13 cellular contexts compared by ENCODE assay signal in genomic region chr5:123132330-123132729, GRCh38. TPM values are rescaled to one million over a fixed set of nuclear protein-coding genes. Genes with fewer than 3 reads are reported as not detected.
"Had no signal": no experiment of that assay in that cellular context is flagged by ENCODE, and none has a peak within 500 bp of the region (broad histone marks: within the 10 kb centered on the region; RNA-seq: fewer than 3 reads in every experiment).

No MANE protein-coding gene starts in this region.

- H3K27ac ChIP-seq: parathyroid adenoma, tibial nerve had no signal

- H3K36me3 Mint-ChIP-seq: activated CD4-positive, alpha-beta memory T cell treated with anti-CD3 and anti-CD28 coated beads for 36 hours; activated CD8-positive, alpha-beta memory T cell treated with anti-CD3 and anti-CD28 coated beads, Interleukin-2, amount 10 ng/mL, durations not matched to agents 7 days and 5 days; naive thymus-derived CD8-positive, alpha-beta T cell; stimulated activated memory B cell treated with anti-CD40 and anti-IgM and Interleukin-4, amounts not matched to agents 10 μg/mL and 1 μg/mL and 100 μg/mL, for 72 hours had no signal

- H3K27me3 ChIP-seq: tibial nerve had no signal

- H3K4me1 ChIP-seq: parathyroid adenoma, tibial nerve had no signal

- H3K9me3 Mint-ChIP-seq: activated CD4-positive, alpha-beta memory T cell treated with anti-CD3 and anti-CD28 coated beads for 36 hours; activated naive CD4-positive, alpha-beta T cell treated with anti-CD3 and anti-CD28 coated beads for 36 hours; activated T-helper 2 cell treated with anti-CD3 and anti-CD28 coated beads, Interferon-gamma antibody, Interleukin-2, Interleukin-4, amounts not matched to agents 10 μg/mL and 5 μg/mL and 100 μg/mL, durations not matched to agents 14 hours and 24 hours and 36 hours; stimulated activated memory B cell treated with anti-CD40 and anti-IgM and Interleukin-4, amounts not matched to agents 10 μg/mL and 1 μg/mL and 100 μg/mL, for 72 hours had no signal

- H3K4me3 Mint-ChIP-seq: activated CD4-positive, alpha-beta memory T cell treated with anti-CD3 and anti-CD28 coated beads for 36 hours; activated CD4-positive, alpha-beta T cell treated with anti-CD3 and anti-CD28 coated beads for 36 hours; activated CD8-positive, alpha-beta memory T cell treated with anti-CD3 and anti-CD28 coated beads, Interleukin-2, amount 10 ng/mL, durations not matched to agents 7 days and 5 days; activated naive CD4-positive, alpha-beta T cell treated with anti-CD3 and anti-CD28 coated beads for 36 hours; activated naive CD8-positive, alpha-beta T cell treated with anti-CD3 and anti-CD28 coated beads, Interleukin-2, amount 50 U/mL, for 24 hours; naive thymus-derived CD8-positive, alpha-beta T cell; stimulated activated memory B cell treated with anti-CD40 and anti-IgM and Interleukin-4, amounts not matched to agents 10 μg/mL and 1 μg/mL and 100 μg/mL, for 72 hours had no signal

- DNase-seq: activated CD4-positive, alpha-beta memory T cell treated with anti-CD3 and anti-CD28 coated beads for 36 hours; activated CD4-positive, alpha-beta T cell treated with anti-CD3 and anti-CD28 coated beads for 36 hours; activated CD8-positive, alpha-beta memory T cell treated with anti-CD3 and anti-CD28 coated beads, Interleukin-2, amount 10 ng/mL, durations not matched to agents 7 days and 5 days; activated naive CD4-positive, alpha-beta T cell treated with anti-CD3 and anti-CD28 coated beads for 36 hours; activated naive CD8-positive, alpha-beta T cell treated with anti-CD3 and anti-CD28 coated beads, Interleukin-2, amount 50 U/mL, for 24 hours; activated T-cell treated with anti-CD3 and anti-CD28 coated beads, Interleukin-2, amount 50 U/mL, for 1 hour; left colon; naive thymus-derived CD8-positive, alpha-beta T cell; stimulated activated CD4-positive, alpha-beta T cell treated with anti-CD3 and anti-CD28 coated beads, Interleukin-2, amount 100 ng/mL, for 48 hours had no signal

- H3K27ac Mint-ChIP-seq: activated CD4-positive, alpha-beta memory T cell treated with anti-CD3 and anti-CD28 coated beads for 36 hours; activated CD4-positive, alpha-beta T cell treated with anti-CD3 and anti-CD28 coated beads for 36 hours; activated CD8-positive, alpha-beta memory T cell treated with anti-CD3 and anti-CD28 coated beads, Interleukin-2, amount 10 ng/mL, durations not matched to agents 7 days and 5 days; activated naive CD4-positive, alpha-beta T cell treated with anti-CD3 and anti-CD28 coated beads for 36 hours; activated naive CD8-positive, alpha-beta T cell treated with anti-CD3 and anti-CD28 coated beads, Interleukin-2, amount 50 U/mL, for 24 hours; activated T-helper 2 cell treated with anti-CD3 and anti-CD28 coated beads, Interferon-gamma antibody, Interleukin-2, Interleukin-4, amounts not matched to agents 10 μg/mL and 5 μg/mL and 100 μg/mL, durations not matched to agents 14 hours and 24 hours and 36 hours; naive thymus-derived CD8-positive, alpha-beta T cell; stimulated activated memory B cell treated with anti-CD40 and anti-IgM and Interleukin-4, amounts not matched to agents 10 μg/mL and 1 μg/mL and 100 μg/mL, for 72 hours had no signal

- ATAC-seq: activated CD4-positive, alpha-beta T cell treated with anti-CD3 and anti-CD28 coated beads for 36 hours; activated CD8-positive, alpha-beta memory T cell treated with anti-CD3 and anti-CD28 coated beads, Interleukin-2, amount 10 ng/mL, durations not matched to agents 7 days and 5 days; activated naive CD8-positive, alpha-beta T cell treated with anti-CD3 and anti-CD28 coated beads, Interleukin-2, amount 50 U/mL, for 24 hours; left colon; naive thymus-derived CD8-positive, alpha-beta T cell; stimulated activated memory B cell treated with anti-CD40 and anti-IgM and Interleukin-4, amounts not matched to agents 10 μg/mL and 1 μg/mL and 100 μg/mL, for 72 hours had no signal

- H3K4me1 Mint-ChIP-seq: activated CD4-positive, alpha-beta T cell treated with anti-CD3 and anti-CD28 coated beads for 36 hours; activated CD8-positive, alpha-beta memory T cell treated with anti-CD3 and anti-CD28 coated beads, Interleukin-2, amount 10 ng/mL, durations not matched to agents 7 days and 5 days; activated naive CD8-positive, alpha-beta T cell treated with anti-CD3 and anti-CD28 coated beads, Interleukin-2, amount 50 U/mL, for 24 hours; naive thymus-derived CD8-positive, alpha-beta T cell; stimulated activated memory B cell treated with anti-CD40 and anti-IgM and Interleukin-4, amounts not matched to agents 10 μg/mL and 1 μg/mL and 100 μg/mL, for 72 hours had no signal

- H3K9me3 ChIP-seq: tibial nerve had no signal

- H3K36me3 ChIP-seq: tibial nerve had no signal

- H3K4me3 ChIP-seq: tibial nerve had no signal

RNA-seq across cellular contexts. Expression of gene PRDM6, which starts 43.3 kb away (rescaled TPM):
- total RNA-seq: activated CD4-positive, alpha-beta memory T cell treated with anti-CD3 and anti-CD28 coated beads for 36 hours; activated CD4-positive, alpha-beta T cell treated with anti-CD3 and anti-CD28 coated beads for 36 hours; activated CD8-positive, alpha-beta memory T cell treated with anti-CD3 and anti-CD28 coated beads, Interleukin-2, amount 10 ng/mL, durations not matched to agents 7 days and 5 days; activated naive CD4-positive, alpha-beta T cell treated with anti-CD3 and anti-CD28 coated beads for 36 hours; activated T-helper 2 cell treated with anti-CD3 and anti-CD28 coated beads, Interferon-gamma antibody, Interleukin-2, Interleukin-4, amounts not matched to agents 10 μg/mL and 5 μg/mL and 100 μg/mL, durations not matched to agents 14 hours and 24 hours and 36 hours; naive thymus-derived CD8-positive, alpha-beta T cell had no signal
